ENCODE assay signal across 19 cellular contexts in genomic region chr10:102040305-102040704, GRCh38. TPM values are rescaled to one million over a fixed set of nuclear protein-coding genes. Genes with fewer than 3 reads are reported as not detected.
DNase-seq lines count a peak whose midpoint lies in the region; ATAC-seq, FAIRE-seq and TF ChIP-seq lines count a peak whose summit lies in the region.
"Had no signal": no experiment of that assay in that cellular context is flagged by ENCODE, and none has a peak within 500 bp of the region (broad histone marks: within the 10 kb centered on the region; RNA-seq: fewer than 3 reads in every experiment).

No MANE protein-coding gene starts in this region.

- H3K4me2 ChIP-seq in GM23248 (ENCODE audit: unreplicated experiment) (no peak overlapping the region), endothelial cell of umbilical vein (ENCODE audit: insufficient read depth, low read length) (no peak overlapping the region)
- H3K4me2 ChIP-seq: BLaER1 treated with 17β-estradiol and CSF1 and Interleukin-3, amounts not matched to agents 10 nM and 100 nM had no signal

- no peaks in the 10 kb centered on the region for H3K9me1 ChIP-seq in endothelial cell of umbilical vein (replicated peaks; ENCODE audit: control insufficient read depth, extremely low read depth, insufficient read depth, low read length)

- H3K4me1 ChIP-seq in GM23248 (ENCODE audit: insufficient read depth) (peaks cover 9% of the 10 kb centered on the region; the same call in 1 of the 2 replicates), endothelial cell of umbilical vein (ENCODE audit: control insufficient read depth, extremely low read depth, insufficient read depth, low read length) (no peaks in the 10 kb centered on the region)

- peaks cover 9% of the 10 kb centered on the region for H4K20me1 ChIP-seq in GM23248 (ENCODE audit: insufficient read depth)
- no peaks in the 10 kb centered on the region for H4K20me1 ChIP-seq in endothelial cell of umbilical vein (replicated peaks; ENCODE audit: control insufficient read depth, extremely low read depth, insufficient read depth, low read length)

- TF ChIP-seq CTCF in endothelial cell of umbilical vein (IDR thresholded peaks at IDR 0.05; ENCODE audit: extremely low read depth in 1 of 2, insufficient read depth in 1 of 2, low read depth in 1 of 2, low read length in 2 of 2), result no peak
- no peak for TF ChIP-seq CTCF in nephron progenitor cell (IDR thresholded peaks at IDR 0.05)

- no peak overlapping the region for H3K27ac Mint-ChIP-seq in nephron progenitor cell
- H3K27ac Mint-ChIP-seq: HFFc6 had no signal

- H3K36me3 Mint-ChIP-seq in nephron progenitor cell (ENCODE audit: low read depth), result peaks cover 54% of the 10 kb centered on the region

- H3K4me3 ChIP-seq in GM23248 (no peak overlapping the region), endothelial cell of umbilical vein (replicated peaks in 1 of 3; ENCODE audit: insufficient read depth in 1 of 3, low read depth in 1 of 3, low read length in 3 of 3) (no peak overlapping the region)
- H3K4me3 ChIP-seq: BLaER1 treated with 17β-estradiol and CSF1 and Interleukin-3, amounts not matched to agents 10 nM and 100 nM had no signal

- H2AFZ ChIP-seq in GM23248, result no peak overlapping the region
- no peak overlapping the region for H2AFZ ChIP-seq in endothelial cell of umbilical vein (ENCODE audit: low read depth, low read length)

- no peak overlapping the region for H3K9ac ChIP-seq in GM23248
- no peak overlapping the region for H3K9ac ChIP-seq in endothelial cell of umbilical vein (replicated peaks; ENCODE audit: extremely low read depth, insufficient read depth, low read length)
- H3K9ac ChIP-seq: BLaER1 treated with 17β-estradiol and CSF1 and Interleukin-3, amounts not matched to agents 10 nM and 100 nM had no signal

- POLR2A ChIA-PET in endothelial cell of umbilical vein (lab: Charles Lee), result no interaction called here

- H3K27me3 Mint-ChIP-seq in nephron progenitor cell (ENCODE audit: low read depth, poor library complexity), result no peaks in the 10 kb centered on the region

- dilution Hi-C loops in endothelial cell of umbilical vein (cut with MboI; ENCODE audit: extremely low pct_ligation_motif_present, low sequenced_read_pairs), result no loop called here

- no peak for ATAC-seq in HG02571 (IDR thresholded peaks at IDR 0.05; ENCODE audit: unreplicated experiment)
- ATAC-seq: Panc1 had no signal

- H3K9me3 Mint-ChIP-seq in nephron progenitor cell, result peaks cover 18% of the 10 kb centered on the region
- H3K9me3 Mint-ChIP-seq: HFFc6 had no signal

- H3K9me3 ChIP-seq in GM23248 (ENCODE audit: low read depth) (no peaks in the 10 kb centered on the region), endothelial cell of umbilical vein (replicated peaks; ENCODE audit: control insufficient read depth, insufficient read depth, low read length) (no peaks in the 10 kb centered on the region)

- H3K36me3 ChIP-seq in GM23248 (ENCODE audit: low read depth) (no peaks in the 10 kb centered on the region; the same call in 1 of the 2 replicates), endothelial cell of umbilical vein (ENCODE audit: control insufficient read depth in 2 of 2, extremely low read depth in 1 of 2, insufficient read depth in 2 of 2, low read length in 2 of 2) (no peaks in the 10 kb centered on the region)

- no peaks in the 10 kb centered on the region for H3F3A ChIP-seq in GM23248 (ENCODE audit: insufficient read depth)

- H3K9me2 ChIP-seq in GM23248 (ENCODE audit: insufficient read depth), result no peaks in the 10 kb centered on the region

- DNase-seq in GM23248, result peak; percentile 20
- DNase-seq in KBM-7, result peak; percentile 30
- DNase-seq in endothelial cell of umbilical vein (ENCODE audit: low read depth, low spot score), result peak; percentile 20
- peak; percentile 19 for DNase-seq in nephron progenitor cell
- no peak for DNase-seq in RCC 7860 (ENCODE audit: low spot score)
- no peak for DNase-seq in GM19238 (ENCODE audit: insufficient read length, low spot score)
- DNase-seq: COR-L47, DMS153, GOT3, HFFc6, Karpas-422, NCI-H1930, NCI-H2171, NCI-H774, Right ventricle myocardium superior had no signal

- TF ChIP-seq POLR2A in endothelial cell of umbilical vein (IDR thresholded peaks at IDR 0.05; ENCODE audit: low read depth, low read length), result no peak

- no peaks in the 10 kb centered on the region for H3K27me3 ChIP-seq in GM23248 (replicated peaks; ENCODE audit: insufficient read depth)
- no peaks in the 10 kb centered on the region for H3K27me3 ChIP-seq in endothelial cell of umbilical vein (ENCODE audit: control insufficient read depth in 2 of 2, insufficient read depth in 2 of 2, low read length in 2 of 2)
- H3K27me3 ChIP-seq: BLaER1 treated with 17β-estradiol and CSF1 and Interleukin-3, amounts not matched to agents 10 nM and 100 nM had no signal

- no TSS peak for BruUV-seq in endothelial cell of umbilical vein (replicated peaks; lab: Mats Ljungman, UMichigan)

- no peak overlapping the region for H3K4me3 Mint-ChIP-seq in nephron progenitor cell
- H3K4me3 Mint-ChIP-seq: HFFc6 had no signal

- in situ Hi-C loops in GM23248 (cut with MboI) (no loop called here), KBM-7 (cut with MboI; ENCODE audit: low pct_unique_long_range_greater_than_20kb, low sequenced_read_pairs) (no loop called here)

- FAIRE-seq in endothelial cell of umbilical vein (lab: Jason Lieb, UNC) (no peak), RCC 7860 (lab: Jason Lieb, UNC) (no peak)
- FAIRE-seq: GM19239 had no signal

- CTCF ChIA-PET in endothelial cell of umbilical vein (lab: Charles Lee), result interaction anchor here (1.1 to 2.0 kb wide), 4 partner anchors 9 to 199 kb away, joined by 3 to 8 read pairs (median 4); no protein-coding TSS in a partner anchor

- intact Hi-C loops in endothelial cell of umbilical vein (cut with micrococcal nuclease), result no loop called here

- H3K79me2 ChIP-seq in GM23248 (ENCODE audit: insufficient read depth), result peaks cover 60% of the 10 kb centered on the region
- H3K79me2 ChIP-seq in endothelial cell of umbilical vein (ENCODE audit: control insufficient read depth, insufficient read depth, low read length), result no peaks in the 10 kb centered on the region

- WGBS in GM23248 (ENCODE audit: low coverage in 1 of 2, low lambda C conversion rate in 2 of 2, missing lambda C conversion rate in 2 of 2), 2 experiments, result 48 to 56% methylated on average over 3 of the region's 3 CpGs

- H3K4me1 Mint-ChIP-seq in nephron progenitor cell, result peaks cover 15% of the 10 kb centered on the region

- H3K27ac ChIP-seq in GM23248 (no peak overlapping the region), endothelial cell of umbilical vein (ENCODE audit: insufficient read depth, low read depth, low read length) (no peak overlapping the region)
- H3K27ac ChIP-seq: BLaER1 treated with 17β-estradiol and CSF1 and Interleukin-3, amounts not matched to agents 10 nM and 100 nM had no signal

TF ChIP-seq in endothelial cell of umbilical vein, 7 proteins besides CTCF, POLR2A, EP300 and RAD21:
- TF ChIP-seq JUN (IDR thresholded peaks at IDR 0.05; ENCODE audit: borderline replicate concordance, insufficient read depth, insufficient read length, low read depth), result no peak
TF ChIP-seq in endothelial cell of umbilical vein: peak in this region for 0.

RNA-seq across cellular contexts. Expression of gene ARMH3, which starts 15.7 kb away (rescaled TPM):
- 5.6 and 9.0 TPM in 2 replicates for total RNA-seq in GM23248 (2014; rRNA removed; shearing (Covaris generic))
- polyA plus RNA-seq in GM23248 (2016; fragmentation: Nextera tagmentation; extraction: Ambion mirVana) (9.5 and 11.1 TPM in 2 replicates), endothelial cell of umbilical vein (12.6 and 13.1 TPM in 2 replicates)
- total RNA-seq in endothelial cell of umbilical vein, result 16.6 and 17.6 TPM in 2 replicates
- polyA plus RNA-seq in endothelial cell of umbilical vein (2011; cell fraction: cytosol; rRNA removed), result 11.9 TPM in 2 replicates
- 16.9 and 18.1 TPM in 2 replicates for polyA plus RNA-seq in endothelial cell of umbilical vein (2011; cell fraction: nucleus; rRNA removed)
- polyA plus RNA-seq in endothelial cell of umbilical vein (2012), result 14.3 and 14.4 TPM in 2 replicates
- 21.4 and 22.7 TPM in 2 replicates for polyA minus RNA-seq in endothelial cell of umbilical vein
- polyA minus RNA-seq in endothelial cell of umbilical vein (2011; cell fraction: cytosol; rRNA and poly(A)+ RNA removed), result 7.9 TPM
- 19.2 and 23.5 TPM in 2 replicates for polyA minus RNA-seq in endothelial cell of umbilical vein (2011; cell fraction: nucleus; rRNA and poly(A)+ RNA removed)

RNA-seq across cellular contexts. Expression of gene HPS6, which starts 24.8 kb away (rescaled TPM):
- 45.1 and 46.9 TPM in 2 replicates for total RNA-seq in GM23248 (2014; rRNA removed; shearing (Covaris generic))
- 10.9 and 12.2 TPM in 2 replicates for polyA plus RNA-seq in GM23248 (2016; fragmentation: Nextera tagmentation; extraction: Ambion mirVana)
- total RNA-seq in endothelial cell of umbilical vein, result 18.5 TPM in 2 replicates
- 9.3 and 11.6 TPM in 2 replicates for polyA plus RNA-seq in endothelial cell of umbilical vein
- polyA plus RNA-seq in endothelial cell of umbilical vein (2011; cell fraction: cytosol; rRNA removed), result 5.3 and 6.0 TPM in 2 replicates
- 2.9 and 3.0 TPM in 2 replicates for polyA plus RNA-seq in endothelial cell of umbilical vein (2011; cell fraction: nucleus; rRNA removed)
- 10.9 and 12.3 TPM in 2 replicates for polyA plus RNA-seq in endothelial cell of umbilical vein (2012)
- 12.1 and 12.6 TPM in 2 replicates for polyA minus RNA-seq in endothelial cell of umbilical vein
- 15.7 TPM for polyA minus RNA-seq in endothelial cell of umbilical vein (2011; cell fraction: cytosol; rRNA and poly(A)+ RNA removed)
- 3.1 and 3.9 TPM in 2 replicates for polyA minus RNA-seq in endothelial cell of umbilical vein (2011; cell fraction: nucleus; rRNA and poly(A)+ RNA removed)

Comparison
In these comparisons a context has a peak if more than half of its experiments do, and no peak if none do; other contexts are left out.
1. DNase-seq: peak in GM23248 (single experiment), KBM-7 (single experiment), endothelial cell of umbilical vein (single experiment) and nephron progenitor cell (single experiment); none in RCC 7860 (single experiment) and GM19238 (single experiment).